Comparison of ENCODE assay signal across 10 cellular contexts in genomic region chr2:127084611-127085031, GRCh38. TPM values are rescaled to one million over a fixed set of nuclear protein-coding genes. Genes with fewer than 3 reads are reported as not detected.
DNase-seq lines count a peak whose midpoint lies in the region; ATAC-seq and TF ChIP-seq lines count a peak whose summit lies in the region.
"Had no signal": no experiment of that assay in that cellular context is flagged by ENCODE, and none has a peak within 500 bp of the region (broad histone marks: within the 10 kb centered on the region; RNA-seq: fewer than 3 reads in every experiment).

No MANE protein-coding gene starts in this region.

- intact Hi-C loops in PC-9 (cut with micrococcal nuclease; ENCODE audit: unreplicated experiment) = loop anchor here (1.0 to 5.0 kb wide), 3 partner anchors 20 to 63 kb away; partner anchors contain the start of gene BIN1
- intact Hi-C loops in naive thymus-derived CD4-positive, alpha-beta T cell (cut with micrococcal nuclease) = loop anchor here (1.0 to 10.0 kb wide), 11 partner anchors 23 to 618 kb away; partner anchors contain the start of genes ERCC3 (in 2 of the 2), GYPC (in 2 of the 2), IWS1 (in 2 of the 2) and MAP3K2 (in 2 of the 2)

- peaks cover 78% of the 10 kb centered on the region for H3K79me2 ChIP-seq in PC-9 (ENCODE audit: low read depth)

- peaks cover 43 to 73% (median 60%) of the 10 kb centered on the region in 7 donors for H3K4me1 Mint-ChIP-seq in naive thymus-derived CD4-positive, alpha-beta T cell

- ATAC-seq in naive thymus-derived CD4-positive, alpha-beta T cell = peak; percentile 35
- ATAC-seq in GM21381 (IDR thresholded peaks at IDR 0.05; ENCODE audit: unreplicated experiment) = no peak
- ATAC-seq in GM21528 (IDR thresholded peaks at IDR 0.05; ENCODE audit: low FRiP score, unreplicated experiment) = no peak
- ATAC-seq in GM19328 (IDR thresholded peaks at IDR 0.05; ENCODE audit: unreplicated experiment) = no peak
- no peak for ATAC-seq in HG03342 (IDR thresholded peaks at IDR 0.05; ENCODE audit: unreplicated experiment)

- TF ChIP-seq CTCF in AG04450 (IDR thresholded peaks at IDR 0.05; ENCODE audit: low read depth, low read length) = no peak
- no peak for TF ChIP-seq CTCF in PC-9 (conservative IDR thresholded peaks at IDR 0.05)
- TF ChIP-seq CTCF in astrocyte of the spinal cord (IDR thresholded peaks at IDR 0.05; ENCODE audit: low read depth, low read length) = no peak

- H3K4me2 ChIP-seq in PC-9 = no peak overlapping the region

- no peaks in the 10 kb centered on the region for H3K9me3 Mint-ChIP-seq in naive thymus-derived CD4-positive, alpha-beta T cell
- H3K9me3 Mint-ChIP-seq: neural crest cell had no signal

- in situ Hi-C loops in astrocyte of the spinal cord (cut with HindIII; ENCODE audit: low sequenced_read_pairs) = no loop called here

- peak overlapping the region; percentile 93 to 99 (median 98) for H3K27ac Mint-ChIP-seq in naive thymus-derived CD4-positive, alpha-beta T cell

- DNase-seq in AG04450 (ENCODE audit: low read depth, low spot score) (no peak), PC-9 (no peak), astrocyte of the spinal cord (ENCODE audit: low read depth, low spot score) (peak; percentile 37)
- DNase-seq in naive thymus-derived CD4-positive, alpha-beta T cell = peak in 8 of 9 donors; percentile 29 to 71 (median 63)
- DNase-seq: NCI-H526 treated with DMSO at 0.1 percent for 48 hours had no signal

- H4K20me1 ChIP-seq in PC-9 (ENCODE audit: insufficient read depth) = peaks cover 25% of the 10 kb centered on the region

- H3K9me3 ChIP-seq in AG04450 (ENCODE audit: control insufficient read depth, insufficient read depth, low read length) (no peaks in the 10 kb centered on the region; the same call in 1 of the 2 replicates), PC-9 (ENCODE audit: insufficient read depth, low read depth) (no peaks in the 10 kb centered on the region)
- H3K9me3 ChIP-seq in naive thymus-derived CD4-positive, alpha-beta T cell (ENCODE audit: control insufficient read depth in 2 of 3, low read length in 3 of 3) = no peaks in the 10 kb centered on the region

- peaks cover 0 to 2% (median 0%) of the 10 kb centered on the region in 5 donors for H3K36me3 Mint-ChIP-seq in naive thymus-derived CD4-positive, alpha-beta T cell

- POLR2A ChIA-PET in AG04450 (lab: Yijun Ruan, JAX) (interaction anchor here (0.9 kb wide), 1 partner anchor 22 kb away, joined by 3 read pairs; the partner anchor contains the start of gene BIN1), PC-9 (lab: Charles Lee; ENCODE audit: unreplicated experiment) (no interaction called here)
- POLR2A ChIA-PET in naive thymus-derived CD4-positive, alpha-beta T cell (lab: Charles Lee) = interaction anchor here (1.1 to 2.6 kb wide), 5 partner anchors 9 to 442 kb away, joined by 3 to 17 read pairs (median 3); partner anchors contain the start of genes BIN1, ERCC3 and IWS1

- no peak overlapping the region for H2AFZ ChIP-seq in PC-9

- CTCF ChIA-PET in AG04450 (lab: Charles Lee) (interaction anchor here (1.3 kb wide), 1 partner anchor 17 kb away, joined by 3 read pairs; no protein-coding TSS in a partner anchor), PC-9 (lab: Charles Lee) (interaction anchor here (0.7 to 1.0 kb wide), 2 partner anchors 21 to 207 kb away, joined by 4 to 7 read pairs; no protein-coding TSS in a partner anchor)
- CTCF ChIA-PET in naive thymus-derived CD4-positive, alpha-beta T cell (lab: Charles Lee) = interaction anchor here (0.8 to 2.7 kb wide), 2 partner anchors 16 to 301 kb away, joined by 3 to 12 read pairs; no protein-coding TSS in a partner anchor

- peak overlapping the region; percentile 98 for H3K27ac ChIP-seq in AG04450 (ENCODE audit: low read depth, low read length)
- H3K27ac ChIP-seq in PC-9 = 0 out of 2 replicates have a peak overlapping the region, but pooled peaks have one; percentile 7
- peak overlapping the region; percentile 77 for H3K27ac ChIP-seq in naive thymus-derived CD4-positive, alpha-beta T cell (ENCODE audit: low read depth, low read length)

- peaks cover 35% of the 10 kb centered on the region for H3K4me1 ChIP-seq in PC-9 (replicated peaks; ENCODE audit: insufficient read depth)
- H3K4me1 ChIP-seq in naive thymus-derived CD4-positive, alpha-beta T cell (ENCODE audit: control insufficient read depth in 2 of 2, insufficient read depth in 2 of 2, low read length in 2 of 2) = peaks cover 53 to 57% of the 10 kb centered on the region in 2 donors

- peaks cover 21% of the 10 kb centered on the region for H3F3A ChIP-seq in PC-9 (ENCODE audit: insufficient read depth, low read depth)

- peak overlapping the region; percentile 40 for H3K4me3 ChIP-seq in AG04450 (ENCODE audit: low read depth, low read length)
- no peak overlapping the region for H3K4me3 ChIP-seq in PC-9
- no peak overlapping the region for H3K4me3 ChIP-seq in astrocyte of the spinal cord (ENCODE audit: low read depth, low read length)
- H3K4me3 ChIP-seq in naive thymus-derived CD4-positive, alpha-beta T cell (ENCODE audit: low read length) = no peak overlapping the region

- peaks cover 7% of the 10 kb centered on the region; the same call in 1 of the 2 replicates for H3K36me3 ChIP-seq in PC-9 (ENCODE audit: low read depth)
- no peaks in the 10 kb centered on the region for H3K36me3 ChIP-seq in naive thymus-derived CD4-positive, alpha-beta T cell (ENCODE audit: control insufficient read depth in 2 of 3, insufficient read depth in 3 of 3, low read length in 3 of 3)

- H3K27me3 Mint-ChIP-seq in naive thymus-derived CD4-positive, alpha-beta T cell = peaks cover 0 to 7% (median 0%) of the 10 kb centered on the region in 5 donors

- no peaks in the 10 kb centered on the region for H3K27me3 ChIP-seq in AG04450 (ENCODE audit: control insufficient read depth, insufficient read depth, low read length)
- no peaks in the 10 kb centered on the region for H3K27me3 ChIP-seq in PC-9 (ENCODE audit: insufficient read depth, low read depth)
- no peaks in the 10 kb centered on the region for H3K27me3 ChIP-seq in naive thymus-derived CD4-positive, alpha-beta T cell (ENCODE audit: control insufficient read depth in 2 of 2, insufficient read depth in 2 of 2, low read length in 2 of 2)

- no TSS peak for BruUV-seq in PC-9 (replicated peaks; lab: Mats Ljungman, UMichigan)

- peak overlapping the region; percentile 56 to 96 (median 82) for H3K4me3 Mint-ChIP-seq in naive thymus-derived CD4-positive, alpha-beta T cell

- H3K9me2 ChIP-seq in PC-9 (ENCODE audit: insufficient read depth) = no peaks in the 10 kb centered on the region

RNA-seq across cellular contexts. Expression of gene BIN1, which starts 22.3 kb away (rescaled TPM):
- 32.4 and 35.7 TPM in 2 replicates for polyA plus RNA-seq in AG04450 (2011; rRNA removed)
- 33.1 and 43.8 TPM in 2 replicates for polyA minus RNA-seq in AG04450 (2011; rRNA and poly(A)+ RNA removed)
- total RNA-seq in PC-9 (2021) = 87.5 and 95.6 TPM in 2 replicates
- 100 to 1,000 TPM; 103 to 120 (median 109) TPM for total RNA-seq in naive thymus-derived CD4-positive, alpha-beta T cell
- 100 to 1,000 TPM; 158 to 161 TPM for polyA plus RNA-seq in naive thymus-derived CD4-positive, alpha-beta T cell

Comparison
In these comparisons a context has a peak if more than half of its experiments do, and no peak if none do; other contexts are left out.
1. DNase-seq: peak in astrocyte of the spinal cord (single experiment) and naive thymus-derived CD4-positive, alpha-beta T cell (8 of 9); none in AG04450 (single experiment) and PC-9 (0 of 2).
2. H3K27ac ChIP-seq: peak in every context shown above with its lines; median percentile 98 in AG04450; 77 in naive thymus-derived CD4-positive, alpha-beta T cell; 7 in PC-9.